Comparison of ENCODE assay signal across 22 cellular contexts in the genomic region with DNA sequence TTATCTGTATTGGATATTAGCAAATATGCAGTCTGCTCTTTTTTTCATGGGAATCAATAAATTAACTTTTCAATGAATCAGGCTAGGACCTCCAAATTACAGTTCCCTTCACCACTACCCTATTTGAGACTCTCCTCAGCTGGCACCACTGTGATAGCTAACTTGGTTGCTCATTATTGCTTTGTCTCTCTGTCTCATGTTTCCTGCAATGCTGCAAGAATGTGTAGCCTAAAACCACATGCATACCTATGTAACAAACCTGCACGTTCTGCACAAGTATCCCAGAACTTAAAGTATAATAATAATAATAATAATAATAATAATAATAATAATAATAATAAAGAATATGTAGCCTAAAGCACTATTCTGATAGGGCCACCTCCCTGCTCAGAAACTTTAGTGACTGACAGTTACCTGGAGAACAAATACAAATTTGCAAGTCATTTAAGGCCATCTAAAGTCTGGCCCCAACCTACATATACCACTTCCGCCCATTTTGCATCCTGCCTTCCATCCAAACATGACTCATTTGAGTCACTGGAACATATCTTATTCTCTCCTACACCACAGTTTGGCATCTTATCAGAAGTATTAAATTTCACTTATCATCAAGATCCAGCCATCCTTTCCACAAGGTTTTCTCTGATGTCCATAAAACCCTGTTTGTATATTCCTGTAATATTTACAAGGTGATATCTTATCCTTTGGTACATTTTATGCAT.
A peak's percentile ranks its signal among the peaks of the same experiment; 100 is the strongest.
DNase-seq lines count a peak whose midpoint lies in the region; ATAC-seq, FAIRE-seq and TF ChIP-seq lines count a peak whose summit lies in the region.
"Had no signal": no experiment of that assay in that cellular context is flagged by ENCODE, and none has a peak within 500 bp of the region (broad histone marks: within the 10 kb centered on the region; RNA-seq: fewer than 3 reads in every experiment).

No MANE protein-coding gene starts in this region.

- H3K27ac Mint-ChIP-seq in MCF 10A (ENCODE audit: low read depth, unreplicated experiment): no peak overlapping the region
- H3K27ac Mint-ChIP-seq: CD4-positive, alpha-beta T cell; HFFc6 had no signal

- H3K4me3 ChIP-seq in breast epithelium (no peak overlapping the region), RWPE2 (ENCODE audit: severe bottlenecking) (no peak overlapping the region), K562 (no peak overlapping the region)
- H3K4me3 ChIP-seq: MG63 had no signal

- POLR2A ChIA-PET in MCF 10A (lab: Yijun Ruan, JAX) (no interaction called here), K562 (lab: Yijun Ruan, JAX) (no interaction called here)

- TF ChIP-seq EP300 in K562 (IDR thresholded peaks at IDR 0.05; ENCODE audit: low read length): peak; percentile 13; the same call in 1 of the 2 replicates

- ATAC-seq in RWPE2 (ENCODE audit: low read depth) (peak; percentile 46; the same call in 2 of the 3 replicates), K562 (peak; percentile 53; the same call in 2 of the 3 replicates), GM21825 (IDR thresholded peaks at IDR 0.05; ENCODE audit: unreplicated experiment) (no peak), GM21717 (IDR thresholded peaks at IDR 0.05; ENCODE audit: unreplicated experiment) (no peak)
- ATAC-seq: HepG2 had no signal

- no peak for TF ChIP-seq CTCF in MCF 10A (IDR thresholded peaks at IDR 0.05; ENCODE audit: unreplicated experiment)
- TF ChIP-seq CTCF in breast epithelium (IDR thresholded peaks at IDR 0.05): no peak
- no peak for TF ChIP-seq CTCF in RWPE2 (IDR thresholded peaks at IDR 0.05; ENCODE audit: poor library complexity, severe bottlenecking)
- no peak for TF ChIP-seq CTCF in K562 (IDR thresholded peaks at IDR 0.05 in 2 of 3, conservative IDR thresholded peaks at IDR 0.05 in 1 of 3; ENCODE audit: insufficient read depth in 2 of 3, low read depth in 1 of 3, low read length in 3 of 3)

- H3K9me1 ChIP-seq in K562 (ENCODE audit: control insufficient read depth, insufficient read depth, low read length): no peaks in the 10 kb centered on the region

- no peaks in the 10 kb centered on the region for H3K36me3 ChIP-seq in breast epithelium
- no peaks in the 10 kb centered on the region for H3K36me3 ChIP-seq in RWPE2 (ENCODE audit: low read depth)
- H3K36me3 ChIP-seq in K562 (ENCODE audit: control insufficient read depth, insufficient read depth, low read length): no peaks in the 10 kb centered on the region
- H3K36me3 ChIP-seq: MG63 had no signal

- H3K9me3 ChIP-seq in breast epithelium (no peaks in the 10 kb centered on the region), RWPE2 (ENCODE audit: severe bottlenecking) (no peaks in the 10 kb centered on the region), K562 (replicated peaks; ENCODE audit: control insufficient read depth, insufficient read depth, low read depth, low read length) (no peaks in the 10 kb centered on the region)
- H3K9me3 ChIP-seq: Caco-2, MG63 had no signal

- H3K79me2 ChIP-seq in K562 (ENCODE audit: control insufficient read depth, insufficient read depth, low read length): no peaks in the 10 kb centered on the region; the same call in 2 of the 3 replicates

- H4K20me1 ChIP-seq in K562 (replicated peaks; ENCODE audit: control insufficient read depth, insufficient read depth, low read length): no peaks in the 10 kb centered on the region

- no peak overlapping the region for H3K27ac ChIP-seq in breast epithelium
- no peak overlapping the region for H3K27ac ChIP-seq in RWPE2 (ENCODE audit: poor library complexity, severe bottlenecking)
- H3K27ac ChIP-seq in K562 (ENCODE audit: extremely low read depth, low read depth, low read length): no peak overlapping the region
- H3K27ac ChIP-seq: KMS-11 had no signal

- no peak overlapping the region for H2AFZ ChIP-seq in K562 (ENCODE audit: low read depth, low read length)

- no peaks in the 10 kb centered on the region for H3K9me3 Mint-ChIP-seq in MCF 10A (ENCODE audit: unreplicated experiment)
- H3K9me3 Mint-ChIP-seq: CD4-positive, alpha-beta T cell had no signal

- BruUV-seq in MCF 10A (replicated peaks; lab: Mats Ljungman, UMichigan) (no TSS peak), K562 (replicated peaks; lab: Mats Ljungman, UMichigan) (no TSS peak)

- H3K36me3 Mint-ChIP-seq in MCF 10A (ENCODE audit: insufficient read depth, unreplicated experiment): no peaks in the 10 kb centered on the region

- H3K4me2 ChIP-seq in K562 (ENCODE audit: insufficient read depth, low read length): no peak overlapping the region
- H3K4me2 ChIP-seq: KMS-11 had no signal

- intact Hi-C loops in MCF 10A (cut with micrococcal nuclease): loop anchor here (5.0 kb wide), 1 partner anchor 482 kb away; no protein-coding TSS in a partner anchor
- intact Hi-C loops in breast epithelium (cut with DNase I; ENCODE audit: low total_unique reads): no loop called here
- intact Hi-C loops in K562 (cut with micrococcal nuclease): no loop called here

- no peak overlapping the region for H3K4me3 Mint-ChIP-seq in MCF 10A (ENCODE audit: unreplicated experiment)
- H3K4me3 Mint-ChIP-seq: CD4-positive, alpha-beta T cell; HFFc6 had no signal

- 3% methylated on average over 2 of the region's 2 CpGs for WGBS in K562 (ENCODE audit: insufficient coverage, low coverage, missing lambda C conversion rate)

- no peak for TF ChIP-seq RAD21 in K562 (CRISPR knock-in tag; conservative IDR thresholded peaks at IDR 0.05 in 1 of 2, IDR thresholded peaks at IDR 0.05 in 1 of 2)

- FAIRE-seq in K562 (lab: Jason Lieb, UNC) (no peak), urothelium cell line (lab: Jason Lieb, UNC) (peak; percentile 13)
- FAIRE-seq: H54, HepG2 had no signal

- DNase-seq in MCF 10A (ENCODE audit: unreplicated experiment) (peak; percentile 9), breast epithelium (ENCODE audit: low spot score in 2 of 2) (no peak), RWPE2 (ENCODE audit: low spot score) (no peak), K562 (ENCODE audit: extremely low read depth in 1 of 4, low spot score in 3 of 4) (peak in 2 of 4 experiments; percentile 12 to 30), urothelium cell line (ENCODE audit: low spot score) (peak; percentile 23), foreskin melanocyte (no peak)
- DNase-seq: 8988T; Caco-2; CD4-positive, alpha-beta T cell; GDM1; HFFc6; MG63; NCI-H1048; NCI-H1436; NCI-H2029; NCI-H748 treated with DMSO at 0.1 percent for 48 hours; SIG-M5 had no signal

- H3K9ac ChIP-seq in K562 (ENCODE audit: insufficient read depth in 1 of 2, low read depth in 2 of 2, low read length in 2 of 2): no peak overlapping the region
- H3K9ac ChIP-seq: KMS-11 had no signal

- in situ Hi-C loops in K562 (cut with MboI): no loop called here

- TF ChIP-seq POLR2A in breast epithelium (IDR thresholded peaks at IDR 0.05) (no peak), K562 (conservative IDR thresholded peaks at IDR 0.05) (no peak)

- H3K27me3 ChIP-seq in breast epithelium: no peaks in the 10 kb centered on the region
- no peaks in the 10 kb centered on the region for H3K27me3 ChIP-seq in RWPE2 (ENCODE audit: insufficient read depth, poor library complexity, severe bottlenecking)
- H3K27me3 ChIP-seq in K562 (ENCODE audit: control insufficient read depth in 2 of 2, insufficient read depth in 2 of 2, low read length in 2 of 2): no peaks in the 10 kb centered on the region
- H3K27me3 ChIP-seq: MG63 had no signal

- H3K4me1 ChIP-seq in breast epithelium (no peaks in the 10 kb centered on the region), RWPE2 (ENCODE audit: insufficient read depth, poor library complexity, severe bottlenecking) (no peaks in the 10 kb centered on the region), K562 (replicated peaks in 1 of 2; ENCODE audit: control insufficient read depth in 2 of 2, insufficient read depth in 2 of 2, low read length in 2 of 2) (no peaks in the 10 kb centered on the region)
- H3K4me1 ChIP-seq: Caco-2 had no signal

- H3K4me1 Mint-ChIP-seq in MCF 10A (ENCODE audit: insufficient read depth, unreplicated experiment): peaks cover 7% of the 10 kb centered on the region

- peaks cover 54% of the 10 kb centered on the region for H3K27me3 Mint-ChIP-seq in MCF 10A (ENCODE audit: insufficient read depth, unreplicated experiment)
- H3K27me3 Mint-ChIP-seq: CD4-positive, alpha-beta T cell had no signal

- CTCF ChIA-PET in MCF 10A (lab: Yijun Ruan, JAX): interaction anchor here (0.6 kb wide), 1 partner anchor 137 kb away, joined by 3 read pairs; no protein-coding TSS in a partner anchor
- CTCF ChIA-PET in K562 (lab: Yijun Ruan, JAX; ENCODE audit: low intra/inter-chr PET ratio): no interaction called here

TF ChIP-seq in K562, 482 proteins besides CTCF, POLR2A, EP300 and RAD21 (continues in another document):
- TF ChIP-seq NFE2 (IDR thresholded peaks at IDR 0.05; ENCODE audit: low read depth) (peak; percentile 45; the same call in 1 of the 2 replicates), ZNF174 (CRISPR knock-in tag; IDR thresholded peaks at IDR 0.05) (no peak), JUND (IDR thresholded peaks at IDR 0.05; ENCODE audit: borderline replicate concordance, low read depth, low read length) (0 out of 2 replicates have a peak, but pooled peaks have one; percentile 23), JUND (tag; IDR thresholded peaks at IDR 0.05; ENCODE audit: borderline replicate concordance, low read depth, low read length) (no peak), FOSL1 (tag; conservative IDR thresholded peaks at IDR 0.05) (peak; percentile 55), ZNF316 (IDR thresholded peaks at IDR 0.05) (peak; percentile 48), ARID1B (IDR thresholded peaks at IDR 0.05) (peak; percentile 50; the same call in 1 of the 2 replicates), NR2F6 (CRISPR knock-in tag; IDR thresholded peaks at IDR 0.05) (no peak)
- TF ChIP-seq, protein P1, sequence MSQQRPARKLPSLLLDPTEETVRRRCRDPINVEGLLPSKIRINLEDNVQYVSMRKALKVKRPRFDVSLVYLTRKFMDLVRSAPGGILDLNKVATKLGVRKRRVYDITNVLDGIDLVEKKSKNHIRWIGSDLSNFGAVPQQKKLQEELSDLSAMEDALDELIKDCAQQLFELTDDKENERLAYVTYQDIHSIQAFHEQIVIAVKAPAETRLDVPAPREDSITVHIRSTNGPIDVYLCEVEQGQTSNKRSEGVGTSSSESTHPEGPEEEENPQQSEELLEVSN (IDR thresholded peaks at IDR 0.05; ENCODE audit: borderline replicate concordance in 1 of 2, extremely low read depth in 1 of 2, insufficient read depth in 1 of 2, insufficient read length in 1 of 2, low read depth in 1 of 2, low read length in 1 of 2, poor library complexity in 1 of 2, severe bottlenecking in 1 of 2): no peak
- TF ChIP-seq, protein P2, sequence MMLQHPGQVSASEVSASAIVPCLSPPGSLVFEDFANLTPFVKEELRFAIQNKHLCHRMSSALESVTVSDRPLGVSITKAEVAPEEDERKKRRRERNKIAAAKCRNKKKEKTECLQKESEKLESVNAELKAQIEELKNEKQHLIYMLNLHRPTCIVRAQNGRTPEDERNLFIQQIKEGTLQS (IDR thresholded peaks at IDR 0.05): peak; percentile 15; the same call in 1 of the 2 replicates
- TF ChIP-seq, protein P2 (CRISPR knock-in tag; conservative IDR thresholded peaks at IDR 0.05): no peak

Comparison
In these comparisons a context has a peak if more than half of its experiments do, and no peak if none do; other contexts are left out.
1. DNase-seq: peak in MCF 10A (single experiment) and urothelium cell line (single experiment); none in breast epithelium (0 of 2), RWPE2 (single experiment) and foreskin melanocyte (single experiment).
2. ATAC-seq: peak in RWPE2 (single experiment) and K562 (single experiment); none in GM21825 (single experiment) and GM21717 (single experiment).